1 cellular context compared by ENCODE assay signal in the genomic region with DNA sequence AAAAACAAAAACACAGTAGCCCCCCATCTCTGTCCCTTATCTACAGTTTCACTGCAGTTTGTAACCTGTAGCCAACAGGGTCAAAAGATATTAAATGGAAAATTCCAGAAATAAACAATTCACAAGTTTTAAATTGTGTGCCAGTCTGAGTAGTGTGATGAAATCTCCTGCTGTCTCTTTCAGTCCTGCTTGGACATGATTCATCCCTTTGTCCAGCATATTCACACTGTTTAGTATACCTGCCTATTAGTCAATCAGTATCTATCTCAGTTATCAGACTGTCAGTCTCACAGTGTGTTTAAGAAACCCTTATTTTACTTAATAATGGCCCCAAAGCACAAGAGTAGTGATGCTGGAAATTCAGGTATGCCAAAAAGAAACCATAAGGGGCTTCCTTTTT.
TF ChIP-seq lines count a peak whose summit lies in the region.

No MANE protein-coding gene starts in this region.

TF ChIP-seq in SK-N-SH treated with all-trans-retinoic acid at 6 μM for 48 hours, 23 proteins besides CTCF, POLR2A, EP300 and RAD21 (continued from another document):
- TF ChIP-seq ZFP3 (CRISPR knock-in tag; IDR thresholded peaks at IDR 0.05) (no peak), ZNF70 (CRISPR knock-in tag; IDR thresholded peaks at IDR 0.05) (no peak), ESRRG (CRISPR knock-in tag; IDR thresholded peaks at IDR 0.05) (no peak), CSDC2 (CRISPR knock-in tag; IDR thresholded peaks at IDR 0.05) (no peak), TOX (CRISPR knock-in tag; IDR thresholded peaks at IDR 0.05; ENCODE audit: borderline replicate concordance) (no peak), BACH2 (CRISPR knock-in tag; IDR thresholded peaks at IDR 0.05; ENCODE audit: borderline replicate concordance) (no peak), ISL1 (CRISPR knock-in tag; IDR thresholded peaks at IDR 0.05) (no peak)
- TF ChIP-seq, protein P1, sequence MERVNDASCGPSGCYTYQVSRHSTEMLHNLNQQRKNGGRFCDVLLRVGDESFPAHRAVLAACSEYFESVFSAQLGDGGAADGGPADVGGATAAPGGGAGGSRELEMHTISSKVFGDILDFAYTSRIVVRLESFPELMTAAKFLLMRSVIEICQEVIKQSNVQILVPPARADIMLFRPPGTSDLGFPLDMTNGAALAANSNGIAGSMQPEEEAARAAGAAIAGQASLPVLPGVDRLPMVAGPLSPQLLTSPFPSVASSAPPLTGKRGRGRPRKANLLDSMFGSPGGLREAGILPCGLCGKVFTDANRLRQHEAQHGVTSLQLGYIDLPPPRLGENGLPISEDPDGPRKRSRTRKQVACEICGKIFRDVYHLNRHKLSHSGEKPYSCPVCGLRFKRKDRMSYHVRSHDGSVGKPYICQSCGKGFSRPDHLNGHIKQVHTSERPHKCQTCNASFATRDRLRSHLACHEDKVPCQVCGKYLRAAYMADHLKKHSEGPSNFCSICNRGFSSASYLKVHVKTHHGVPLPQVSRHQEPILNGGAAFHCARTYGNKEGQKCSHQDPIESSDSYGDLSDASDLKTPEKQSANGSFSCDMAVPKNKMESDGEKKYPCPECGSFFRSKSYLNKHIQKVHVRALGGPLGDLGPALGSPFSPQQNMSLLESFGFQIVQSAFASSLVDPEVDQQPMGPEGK (CRISPR knock-in tag; IDR thresholded peaks at IDR 0.05; ENCODE audit: borderline replicate concordance) = no peak
- TF ChIP-seq, protein P2, sequence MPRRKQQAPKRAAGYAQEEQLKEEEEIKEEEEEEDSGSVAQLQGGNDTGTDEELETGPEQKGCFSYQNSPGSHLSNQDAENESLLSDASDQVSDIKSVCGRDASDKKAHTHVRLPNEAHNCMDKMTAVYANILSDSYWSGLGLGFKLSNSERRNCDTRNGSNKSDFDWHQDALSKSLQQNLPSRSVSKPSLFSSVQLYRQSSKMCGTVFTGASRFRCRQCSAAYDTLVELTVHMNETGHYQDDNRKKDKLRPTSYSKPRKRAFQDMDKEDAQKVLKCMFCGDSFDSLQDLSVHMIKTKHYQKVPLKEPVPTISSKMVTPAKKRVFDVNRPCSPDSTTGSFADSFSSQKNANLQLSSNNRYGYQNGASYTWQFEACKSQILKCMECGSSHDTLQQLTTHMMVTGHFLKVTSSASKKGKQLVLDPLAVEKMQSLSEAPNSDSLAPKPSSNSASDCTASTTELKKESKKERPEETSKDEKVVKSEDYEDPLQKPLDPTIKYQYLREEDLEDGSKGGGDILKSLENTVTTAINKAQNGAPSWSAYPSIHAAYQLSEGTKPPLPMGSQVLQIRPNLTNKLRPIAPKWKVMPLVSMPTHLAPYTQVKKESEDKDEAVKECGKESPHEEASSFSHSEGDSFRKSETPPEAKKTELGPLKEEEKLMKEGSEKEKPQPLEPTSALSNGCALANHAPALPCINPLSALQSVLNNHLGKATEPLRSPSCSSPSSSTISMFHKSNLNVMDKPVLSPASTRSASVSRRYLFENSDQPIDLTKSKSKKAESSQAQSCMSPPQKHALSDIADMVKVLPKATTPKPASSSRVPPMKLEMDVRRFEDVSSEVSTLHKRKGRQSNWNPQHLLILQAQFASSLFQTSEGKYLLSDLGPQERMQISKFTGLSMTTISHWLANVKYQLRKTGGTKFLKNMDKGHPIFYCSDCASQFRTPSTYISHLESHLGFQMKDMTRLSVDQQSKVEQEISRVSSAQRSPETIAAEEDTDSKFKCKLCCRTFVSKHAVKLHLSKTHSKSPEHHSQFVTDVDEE (CRISPR knock-in tag; IDR thresholded peaks at IDR 0.05) = no peak
